ENCODE assay signal across 8 cellular contexts in the genomic region with DNA sequence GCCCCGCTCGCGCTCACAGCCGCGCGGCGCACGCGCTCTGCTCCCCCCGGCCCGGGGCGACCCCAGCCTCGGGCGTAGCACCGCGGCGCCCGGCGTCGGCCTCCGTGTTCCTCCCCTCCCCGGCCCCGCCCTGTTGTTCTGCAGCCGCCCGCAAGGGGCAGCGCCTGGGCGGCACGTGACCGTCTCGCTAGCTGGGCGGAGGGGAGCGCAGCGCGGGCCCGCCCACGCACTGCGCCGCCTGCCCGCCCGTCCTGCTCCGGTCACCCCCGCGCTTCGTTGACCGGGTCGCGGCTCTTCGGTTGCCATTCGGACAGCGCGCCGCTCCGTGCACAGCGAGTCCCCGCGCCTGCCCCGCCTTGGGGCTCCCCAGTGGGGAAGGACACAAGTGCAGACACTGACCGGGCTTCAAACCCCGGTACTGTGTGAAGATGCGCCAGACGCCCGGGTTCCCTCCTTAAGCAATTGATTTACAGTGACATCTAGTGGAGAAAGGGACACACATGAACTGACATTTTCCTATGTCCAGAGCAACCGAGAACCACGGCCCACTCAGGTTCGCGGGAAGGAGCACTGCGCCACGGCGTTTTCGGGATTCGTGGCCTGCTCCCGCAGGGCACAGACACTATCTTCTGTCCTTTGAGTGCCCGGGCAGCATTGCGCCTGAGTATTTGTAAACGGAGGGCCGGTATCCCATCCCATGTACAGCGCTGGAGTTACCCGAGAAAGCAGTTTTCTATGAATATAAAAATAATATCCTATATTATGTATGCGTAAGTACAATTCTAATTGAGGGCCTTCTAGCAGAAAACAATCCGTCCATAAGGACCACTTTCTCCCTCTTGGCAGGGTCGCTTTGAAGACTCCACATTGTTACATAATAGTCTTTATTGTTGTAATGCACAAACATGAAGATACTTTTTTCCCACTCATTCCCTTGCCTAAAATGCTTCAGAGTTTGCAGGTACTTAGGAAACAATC. TPM values are rescaled to one million over a fixed set of nuclear protein-coding genes. Genes with fewer than 3 reads are reported as not detected.
DNase-seq lines count a peak whose midpoint lies in the region; ATAC-seq and TF ChIP-seq lines count a peak whose summit lies in the region.

No MANE protein-coding gene starts in this region.

- no peak for TF ChIP-seq POLR2A in breast epithelium (IDR thresholded peaks at IDR 0.05)

- ATAC-seq in GM18867 (IDR thresholded peaks at IDR 0.05; ENCODE audit: unreplicated experiment): peak; percentile 84
- peak; percentile 71 for ATAC-seq in HG03108 (IDR thresholded peaks at IDR 0.05; ENCODE audit: unreplicated experiment)

- H3K9me3 ChIP-seq in breast epithelium (no peaks in the 10 kb centered on the region), iPS-18c (ENCODE audit: control insufficient read depth, insufficient read depth, low read length) (no peaks in the 10 kb centered on the region), skeletal muscle satellite cell (replicated peaks; ENCODE audit: low read length) (no peaks in the 10 kb centered on the region)

- H3K4me3 ChIP-seq in ACC112 (ENCODE audit: low read depth, low read length): peak overlapping the region; percentile 92
- peak overlapping the region; percentile 87 to 99 (median 93) for H3K4me3 ChIP-seq in breast epithelium
- peak overlapping the region; percentile 86 for H3K4me3 ChIP-seq in iPS-18c (ENCODE audit: insufficient read depth, low read depth, low read length)
- H3K4me3 ChIP-seq in skeletal muscle satellite cell (ENCODE audit: low read length): peak overlapping the region; percentile 98

- peak overlapping the region; percentile 89 for H3K9ac ChIP-seq in skeletal muscle satellite cell (ENCODE audit: low read depth, low read length)

- TF ChIP-seq CTCF in VCaP (conservative IDR thresholded peaks at IDR 0.05) (peak; percentile 87), breast epithelium (IDR thresholded peaks at IDR 0.05) (peak; percentile 55 to 95 (median 90))

- no peaks in the 10 kb centered on the region for H3K36me3 ChIP-seq in ACC112 (ENCODE audit: insufficient read depth, low read length)
- H3K36me3 ChIP-seq in breast epithelium: no peaks in the 10 kb centered on the region
- no peaks in the 10 kb centered on the region for H3K36me3 ChIP-seq in skeletal muscle satellite cell (ENCODE audit: insufficient read depth, low read length)

- DNase-seq in NCI-H2171 (lab: John Stamatoyannopoulos, UW): peak; percentile 95
- DNase-seq in breast epithelium (ENCODE audit: low spot score in 2 of 2): peak; percentile 84 to 86

- peak overlapping the region; percentile 91 for H2AFZ ChIP-seq in ACC112 (ENCODE audit: low read length, unreplicated experiment)

- H3K27ac ChIP-seq in ACC112 (ENCODE audit: low read depth, low read length) (peak overlapping the region; percentile 72), VCaP (peak overlapping the region; percentile 89), breast epithelium (peak overlapping the region; percentile 98 to 99)

- H3K27me3 ChIP-seq in ACC112 (ENCODE audit: insufficient read depth, low read length) (no peaks in the 10 kb centered on the region), breast epithelium (no peaks in the 10 kb centered on the region), skeletal muscle satellite cell (ENCODE audit: control insufficient read depth, insufficient read depth, low read length) (peaks cover 17% of the 10 kb centered on the region)

- peaks cover 42% of the 10 kb centered on the region for H3K79me2 ChIP-seq in ACC112 (ENCODE audit: control insufficient read depth, insufficient read depth, low read length, unreplicated experiment)

- H3K4me1 ChIP-seq in ACC112 (ENCODE audit: control insufficient read depth, insufficient read depth, low read length, unreplicated experiment): peaks cover 15% of the 10 kb centered on the region
- peaks cover 4 to 11% of the 10 kb centered on the region in 2 donors for H3K4me1 ChIP-seq in breast epithelium
- peaks cover 16% of the 10 kb centered on the region for H3K4me1 ChIP-seq in skeletal muscle satellite cell (ENCODE audit: control insufficient read depth, insufficient read depth, low read length)

- H3K4me2 ChIP-seq in skeletal muscle satellite cell (ENCODE audit: low read length): peak overlapping the region; percentile 88

- intact Hi-C loops in breast epithelium (cut with DNase I; ENCODE audit: low total_unique reads): no loop called here

RNA-seq across cellular contexts. Expression of a gene that starts 0.6 kb away (rescaled TPM):
- total RNA-seq in breast epithelium: 10 to 100 TPM; 40.8 to 89.1 (median 78.0) TPM
- total RNA-seq in skeletal muscle satellite cell (2012; rRNA removed): 19.5 and 20.1 TPM in 2 replicates

Comparison
In these comparisons a context has a peak if more than half of its experiments do, and no peak if none do; other contexts are left out.
1. Peak in every context shown above with its lines: DNase-seq, ATAC-seq, H3K4me3 ChIP-seq and H3K27ac ChIP-seq.